In the genomic region with DNA sequence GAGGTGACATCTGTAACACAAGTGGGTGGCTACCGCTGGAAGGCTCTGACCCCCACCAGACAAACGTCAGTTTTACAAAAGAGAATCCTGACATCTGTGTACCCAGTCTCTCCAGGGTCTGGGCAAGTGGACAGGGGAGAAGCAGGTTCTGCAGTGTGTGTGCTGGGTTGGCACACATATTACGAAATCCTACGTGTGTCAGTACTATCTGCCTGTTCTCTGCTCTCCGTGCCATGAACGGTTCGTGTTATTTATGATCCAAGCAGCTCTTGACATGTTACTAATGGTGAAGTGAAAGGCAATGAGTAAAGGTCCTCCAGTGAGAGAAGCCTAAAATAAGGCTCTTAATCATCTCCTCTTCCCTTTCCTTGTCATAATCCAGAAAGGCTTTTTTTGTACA, we compare ENCODE assay signal across 30 cellular contexts.
A peak's percentile ranks its signal among the peaks of the same experiment; 100 is the strongest.
DNase-seq lines count a peak whose midpoint lies in the region; ATAC-seq, FAIRE-seq and TF ChIP-seq lines count a peak whose summit lies in the region.
"Had no signal": no experiment of that assay in that cellular context is flagged by ENCODE, and none has a peak within 500 bp of the region (broad histone marks: within the 10 kb centered on the region; RNA-seq: fewer than 3 reads in every experiment).

No MANE protein-coding gene starts in this region.

- H2AFZ ChIP-seq in neural progenitor cell (replicated peaks): no peak overlapping the region

- no peaks in the 10 kb centered on the region for H3K9me3 ChIP-seq in neural progenitor cell (ENCODE audit: low read depth)
- H3K9me3 ChIP-seq: BLaER1 treated with 17β-estradiol and CSF1 and Interleukin-3, amounts not matched to agents 10 nM and 100 nM; neutrophil; sigmoid colon; SJSA1; transverse colon had no signal

- no peaks in the 10 kb centered on the region for H3K36me3 ChIP-seq in neural progenitor cell
- H3K36me3 ChIP-seq: neutrophil, sigmoid colon, SJSA1, transverse colon had no signal

- H3K9me3 Mint-ChIP-seq in neural progenitor cell: peaks cover 5% of the 10 kb centered on the region
- no peaks in the 10 kb centered on the region for H3K9me3 Mint-ChIP-seq in T-helper 2 cell treated with Interferon-gamma antibody and Interleukin-4, amounts not matched to agents 5 μg/mL and 100 μg/mL, for 36 hours
- H3K9me3 Mint-ChIP-seq: brain; stimulated activated effector memory CD8-positive, alpha-beta T cell treated with anti-CD3 and anti-CD28 coated beads, Interleukin-12 subunit alpha, Interleukin-12 subunit beta, amount 100 ng/mL, for 72 hours had no signal

- H3K4me1 ChIP-seq in neural progenitor cell: peaks cover 8% of the 10 kb centered on the region
- H3K4me1 ChIP-seq: SJSA1 had no signal

- H3K27ac Mint-ChIP-seq in neural progenitor cell: peak overlapping the region; percentile 21
- H3K27ac Mint-ChIP-seq in T-helper 2 cell treated with Interferon-gamma antibody and Interleukin-4, amounts not matched to agents 5 μg/mL and 100 μg/mL, for 36 hours: no peak overlapping the region
- H3K27ac Mint-ChIP-seq: activated CD8-positive, alpha-beta memory T cell treated with anti-CD3 and anti-CD28 coated beads, Interleukin-2, amount 10 ng/mL, durations not matched to agents 7 days and 5 days; stimulated activated effector memory CD8-positive, alpha-beta T cell treated with anti-CD3 and anti-CD28 coated beads, Interleukin-12 subunit alpha, Interleukin-12 subunit beta, amount 100 ng/mL, for 72 hours had no signal

- H3K4me2 ChIP-seq in neural progenitor cell: no peak overlapping the region
- H3K4me2 ChIP-seq: BLaER1 treated with 17β-estradiol and CSF1 and Interleukin-3, amounts not matched to agents 10 nM and 100 nM had no signal

- H3K27ac ChIP-seq in neural progenitor cell: no peak overlapping the region
- H3K27ac ChIP-seq: BLaER1 treated with 17β-estradiol and CSF1 and Interleukin-3, amounts not matched to agents 10 nM and 100 nM; dorsolateral prefrontal cortex; neutrophil; sigmoid colon; SJSA1; transverse colon had no signal

- no peaks in the 10 kb centered on the region for H3F3A ChIP-seq in neural progenitor cell (ENCODE audit: low read depth)

- H3K4me3 Mint-ChIP-seq in neural progenitor cell: no peak overlapping the region
- no peak overlapping the region for H3K4me3 Mint-ChIP-seq in T-helper 2 cell treated with Interferon-gamma antibody and Interleukin-4, amounts not matched to agents 5 μg/mL and 100 μg/mL, for 36 hours
- H3K4me3 Mint-ChIP-seq: activated CD8-positive, alpha-beta memory T cell treated with anti-CD3 and anti-CD28 coated beads, Interleukin-2, amount 10 ng/mL, durations not matched to agents 7 days and 5 days; brain; stimulated activated effector memory CD8-positive, alpha-beta T cell treated with anti-CD3 and anti-CD28 coated beads, Interleukin-12 subunit alpha, Interleukin-12 subunit beta, amount 100 ng/mL, for 72 hours had no signal

- H3K36me3 Mint-ChIP-seq in neural progenitor cell: peaks cover 10% of the 10 kb centered on the region
- peaks cover 6% of the 10 kb centered on the region for H3K36me3 Mint-ChIP-seq in T-helper 2 cell treated with Interferon-gamma antibody and Interleukin-4, amounts not matched to agents 5 μg/mL and 100 μg/mL, for 36 hours (ENCODE audit: low read depth)
- H3K36me3 Mint-ChIP-seq: brain had no signal

- ATAC-seq in esophagus mucosa: peak; percentile 78
- ATAC-seq: activated CD8-positive, alpha-beta memory T cell treated with anti-CD3 and anti-CD28 coated beads, Interleukin-2, amount 10 ng/mL, durations not matched to agents 7 days and 5 days; stimulated activated effector memory CD8-positive, alpha-beta T cell treated with anti-CD3 and anti-CD28 coated beads, Interleukin-12 subunit alpha, Interleukin-12 subunit beta, amount 100 ng/mL, for 72 hours had no signal

- H3K4me1 Mint-ChIP-seq in neural progenitor cell: peaks cover 48% of the 10 kb centered on the region
- peaks cover 25% of the 10 kb centered on the region for H3K4me1 Mint-ChIP-seq in T-helper 2 cell treated with Interferon-gamma antibody and Interleukin-4, amounts not matched to agents 5 μg/mL and 100 μg/mL, for 36 hours (ENCODE audit: low read depth)

- no peak for TF ChIP-seq CTCF in neural progenitor cell (IDR thresholded peaks at IDR 0.05)

- no peaks in the 10 kb centered on the region for H3K27me3 Mint-ChIP-seq in neural progenitor cell (ENCODE audit: insufficient read depth, low read depth)
- H3K27me3 Mint-ChIP-seq in T-helper 2 cell treated with Interferon-gamma antibody and Interleukin-4, amounts not matched to agents 5 μg/mL and 100 μg/mL, for 36 hours (ENCODE audit: low read depth): no peaks in the 10 kb centered on the region
- H3K27me3 Mint-ChIP-seq: activated CD8-positive, alpha-beta memory T cell treated with anti-CD3 and anti-CD28 coated beads, Interleukin-2, amount 10 ng/mL, durations not matched to agents 7 days and 5 days had no signal

- H4K20me1 ChIP-seq in neural progenitor cell (ENCODE audit: low read depth): no peaks in the 10 kb centered on the region

- H3K9ac ChIP-seq in neural progenitor cell: no peak overlapping the region
- H3K9ac ChIP-seq: BLaER1 treated with 17β-estradiol and CSF1 and Interleukin-3, amounts not matched to agents 10 nM and 100 nM had no signal

- DNase-seq in HTR-8/SVneo (ENCODE audit: insufficient read length, low spot score): no peak
- DNase-seq in MV-4-11 (lab: John Stamatoyannopoulos, UW): peak; percentile 57
- no peak for DNase-seq in neural progenitor cell (ENCODE audit: low spot score)
- DNase-seq in T-helper 2 cell treated with Interferon-gamma antibody and Interleukin-4, amounts not matched to agents 5 μg/mL and 100 μg/mL, for 36 hours (ENCODE audit: low spot score): no peak
- no peak for DNase-seq in NCI-H226
- no peak for DNase-seq in DMS79 (lab: John Stamatoyannopoulos, UW)
- DNase-seq: activated CD4-positive, alpha-beta T cell treated with anti-CD3 and anti-CD28 coated beads, Interleukin-2, amount 50 U/mL, for 1 hour; activated CD4-positive, CD25-positive, alpha-beta regulatory T cell; activated CD8-positive, alpha-beta memory T cell treated with anti-CD3 and anti-CD28 coated beads, Interleukin-2, amount 10 ng/mL, durations not matched to agents 7 days and 5 days; activated naive CD4-positive, alpha-beta T cell treated with Interleukin-2 at 50 U/mL for 16 hours; activated T-cell treated with anti-CD3 and anti-CD28 coated beads, Interleukin-2, amount 50 U/mL, for 48 hours; amniotic stem cell; COR-L47; dorsolateral prefrontal cortex; hypothalamus; mesendoderm; NCI-H2107; NCI-H748 treated with DMSO at 0.1 percent for 48 hours; RPMI8226; sigmoid colon; stimulated activated CD4-positive, alpha-beta T cell treated with anti-CD3 and anti-CD28 coated beads, Interleukin-4, amount 100 ng/mL, for 4 hours; transverse colon had no signal

- no peaks in the 10 kb centered on the region for H3K27me3 ChIP-seq in neural progenitor cell
- H3K27me3 ChIP-seq: BLaER1 treated with 17β-estradiol and CSF1 and Interleukin-3, amounts not matched to agents 10 nM and 100 nM; dorsolateral prefrontal cortex; neutrophil; sigmoid colon; SJSA1; transverse colon had no signal

- H3K4me3 ChIP-seq in neural progenitor cell: no peak overlapping the region
- H3K4me3 ChIP-seq: BLaER1 treated with 17β-estradiol and CSF1 and Interleukin-3, amounts not matched to agents 10 nM and 100 nM; dorsolateral prefrontal cortex; sigmoid colon; SJSA1; transverse colon had no signal

- FAIRE-seq in HTR-8/SVneo (lab: Jason Lieb, UNC): peak; percentile 13
- FAIRE-seq: endometrium, TTC549 had no signal

- H3K79me2 ChIP-seq in neural progenitor cell (ENCODE audit: low read depth): no peaks in the 10 kb centered on the region
